Comparison of ENCODE assay signal across 8 cellular contexts in genomic region chr1:175192111-175192629, GRCh38. TPM values are rescaled to one million over a fixed set of nuclear protein-coding genes. Genes with fewer than 3 reads are reported as not detected.
DNase-seq lines count a peak whose midpoint lies in the region; ATAC-seq, FAIRE-seq and TF ChIP-seq lines count a peak whose summit lies in the region.

No MANE protein-coding gene starts in this region.

- BruUV-seq in HCT116 (replicated peaks; lab: Mats Ljungman, UMichigan) (TSS peak; percentile 67), K562 (replicated peaks; lab: Mats Ljungman, UMichigan) (TSS peak; percentile 55)

- 1% methylated on average over 17 of the region's 17 CpGs for WGBS in K562 (ENCODE audit: insufficient coverage, low coverage, missing lambda C conversion rate)

- no peaks in the 10 kb centered on the region for H3K9me2 ChIP-seq in HCT116 (ENCODE audit: insufficient read depth)

- H3K4me2 ChIP-seq in HCT116 (ENCODE audit: low read length) (peak overlapping the region; percentile 97), K562 (ENCODE audit: insufficient read depth, low read length) (peak overlapping the region; percentile 85), skeletal muscle satellite cell (ENCODE audit: low read length) (peak overlapping the region; percentile 87)

- no peak for TF ChIP-seq CTCF in BJ (IDR thresholded peaks at IDR 0.05; ENCODE audit: insufficient read depth, low read depth, low read length)
- TF ChIP-seq CTCF in HCT116 (IDR thresholded peaks at IDR 0.05 in 2 of 3, conservative IDR thresholded peaks at IDR 0.05 in 1 of 3; ENCODE audit: borderline replicate concordance in 1 of 3, insufficient read depth in 1 of 3, low read depth in 2 of 3, low read length in 2 of 3): no peak
- 0 out of 6 replicates have a peak, but pooled peaks of 1 of the 3 experiments have one; percentile 14 for TF ChIP-seq CTCF in K562 (IDR thresholded peaks at IDR 0.05 in 2 of 3, conservative IDR thresholded peaks at IDR 0.05 in 1 of 3; ENCODE audit: insufficient read depth in 2 of 3, low read depth in 1 of 3, low read length in 3 of 3)

- TF ChIP-seq EP300 in K562 (IDR thresholded peaks at IDR 0.05; ENCODE audit: low read length): no peak

- H3K79me2 ChIP-seq in HCT116 (ENCODE audit: insufficient read depth, low read length): peaks cover 9% of the 10 kb centered on the region; the same call in 1 of the 2 replicates
- H3K79me2 ChIP-seq in K562 (ENCODE audit: control insufficient read depth, insufficient read depth, low read length): peaks cover 8% of the 10 kb centered on the region; the same call in 1 of the 3 replicates

- peak overlapping the region; percentile 80 for H2AFZ ChIP-seq in HCT116 (ENCODE audit: low read depth, low read length, poor library complexity, severe bottlenecking)
- peak overlapping the region; percentile 87 for H2AFZ ChIP-seq in K562 (ENCODE audit: low read depth, low read length)

- H3K9me3 ChIP-seq in HCT116 (ENCODE audit: control insufficient read depth in 1 of 2, insufficient read depth in 1 of 2, low read depth in 1 of 2, low read length in 2 of 2) (no peaks in the 10 kb centered on the region), K562 (replicated peaks; ENCODE audit: control insufficient read depth, insufficient read depth, low read depth, low read length) (no peaks in the 10 kb centered on the region), iPS-20b (ENCODE audit: insufficient read depth, low read depth, low read length) (no peaks in the 10 kb centered on the region), skeletal muscle satellite cell (replicated peaks; ENCODE audit: low read length) (no peaks in the 10 kb centered on the region)

- CTCF ChIA-PET in BJ (lab: Yijun Ruan, JAX): interaction anchor here (0.6 to 1.7 kb wide), 5 partner anchors 9 to 554 kb away, joined by 3 to 4 read pairs (median 4); no protein-coding TSS in a partner anchor
- CTCF ChIA-PET in HCT116 (lab: Charles Lee): interaction anchor here (1.6 kb wide), 1 partner anchor 23 kb away, joined by 4 read pairs; no protein-coding TSS in a partner anchor
- CTCF ChIA-PET in K562 (lab: Yijun Ruan, JAX; ENCODE audit: low intra/inter-chr PET ratio): no interaction called here

- peak; percentile 47 for ATAC-seq in HCT116
- peak; percentile 69 for ATAC-seq in K562
- ATAC-seq in HG03175 (IDR thresholded peaks at IDR 0.05; ENCODE audit: unreplicated experiment): no peak

- H3K4me3 ChIP-seq in BJ (ENCODE audit: low read depth, low read length): peak overlapping the region; percentile 43
- peak overlapping the region; percentile 67 to 87 for H3K4me3 ChIP-seq in HCT116 (replicated peaks in 1 of 2; ENCODE audit: low read depth in 1 of 2, low read length in 2 of 2)
- H3K4me3 ChIP-seq in K562: peak overlapping the region; percentile 44
- peak overlapping the region; percentile 86 for H3K4me3 ChIP-seq in iPS-20b (ENCODE audit: low read length)
- H3K4me3 ChIP-seq in skeletal muscle satellite cell (ENCODE audit: low read length): peak overlapping the region; percentile 68

- POLR2A ChIA-PET in BJ (lab: Charles Lee) (no interaction called here), HCT116 (lab: Charles Lee) (interaction anchor here (1.2 kb wide), 2 partner anchors 9 to 22 kb away, joined by 5 to 9 read pairs; no protein-coding TSS in a partner anchor), K562 (lab: Yijun Ruan, JAX) (interaction anchor here (0.7 to 1.6 kb wide), 6 partner anchors 9 to 110 kb away, joined by 3 to 10 read pairs (median 5); no protein-coding TSS in a partner anchor)

- H3K9me1 ChIP-seq in K562 (ENCODE audit: control insufficient read depth, insufficient read depth, low read length): peaks cover 2% of the 10 kb centered on the region

- H3K9ac ChIP-seq in HCT116 (ENCODE audit: low read length) (peak overlapping the region; percentile 84), K562 (ENCODE audit: insufficient read depth in 1 of 2, low read depth in 2 of 2, low read length in 2 of 2) (peak overlapping the region; percentile 57 to 89), iPS-20b (ENCODE audit: low read depth, low read length) (peak overlapping the region; percentile 60; the same call in 1 of the 2 replicates), skeletal muscle satellite cell (ENCODE audit: low read depth, low read length) (peak overlapping the region; percentile 20)

- no peak for FAIRE-seq in K562 (lab: Jason Lieb, UNC)

- H4K20me1 ChIP-seq in HCT116 (ENCODE audit: insufficient read depth) (no peaks in the 10 kb centered on the region), K562 (replicated peaks; ENCODE audit: control insufficient read depth, insufficient read depth, low read length) (no peaks in the 10 kb centered on the region)

- H3K27me3 ChIP-seq in BJ (ENCODE audit: control insufficient read depth, insufficient read depth, low read length) (no peaks in the 10 kb centered on the region), HCT116 (ENCODE audit: insufficient read depth, low read length) (no peaks in the 10 kb centered on the region), K562 (ENCODE audit: control insufficient read depth in 2 of 2, insufficient read depth in 2 of 2, low read length in 2 of 2) (peaks cover 3 to 6% of the 10 kb centered on the region in 2 experiments; a peak in 3 of 5 replicates), iPS-20b (ENCODE audit: insufficient read depth, low read length) (peaks cover 47% of the 10 kb centered on the region), skeletal muscle satellite cell (ENCODE audit: control insufficient read depth, insufficient read depth, low read length) (peaks cover 53% of the 10 kb centered on the region)

- no peak for TF ChIP-seq POLR2A in HCT116 (IDR thresholded peaks at IDR 0.05; ENCODE audit: borderline replicate concordance, extremely low read depth, insufficient read depth, insufficient read length)
- no peak for TF ChIP-seq POLR2A in K562 (conservative IDR thresholded peaks at IDR 0.05)

- RAD21 ChIA-PET in HCT116 (lab: Charles Lee; ENCODE audit: low non-redundant PET in 1 of 2, low total read pairs in 2 of 2, uncharacterized antibody in 2 of 2, unreplicated experiment in 2 of 2): no interaction called here

- TF ChIP-seq RAD21 in HCT116 (IDR thresholded peaks at IDR 0.05; ENCODE audit: low read depth): no peak
- TF ChIP-seq RAD21 in K562 (CRISPR knock-in tag; conservative IDR thresholded peaks at IDR 0.05 in 1 of 2, IDR thresholded peaks at IDR 0.05 in 1 of 2): no peak

- in situ Hi-C loops in K562 (cut with MboI): no loop called here

- DNase-seq in BJ (ENCODE audit: low read depth) (no peak), HCT116 (ENCODE audit: low read depth, low spot score) (no peak), RKO (ENCODE audit: low spot score) (peak; percentile 24), K562 (ENCODE audit: extremely low read depth in 1 of 4, low spot score in 3 of 4) (peak; percentile 44 to 59 (median 50)), NCI-H1930 (lab: John Stamatoyannopoulos, UW) (no peak)

- H3K27ac ChIP-seq in HCT116 (ENCODE audit: low read depth, low read length) (peak overlapping the region; percentile 44; the same call in 1 of the 2 replicates), K562 (ENCODE audit: extremely low read depth, low read depth, low read length) (peak overlapping the region; percentile 52), iPS-20b (ENCODE audit: low read length) (no peak overlapping the region)

- intact Hi-C loops in HCT116 (cut with micrococcal nuclease): no loop called here
- intact Hi-C loops in K562 (cut with micrococcal nuclease): no loop called here

- H3K4me1 ChIP-seq in HCT116 (ENCODE audit: control insufficient read depth in 1 of 2, insufficient read depth in 2 of 2, low read length in 2 of 2): peaks cover 8 to 43% of the 10 kb centered on the region in 2 experiments
- H3K4me1 ChIP-seq in K562 (replicated peaks in 1 of 2; ENCODE audit: control insufficient read depth in 2 of 2, insufficient read depth in 2 of 2, low read length in 2 of 2): peaks cover 13 to 28% of the 10 kb centered on the region in 2 experiments
- H3K4me1 ChIP-seq in iPS-20b (ENCODE audit: insufficient read depth, low read length): peaks cover 6% of the 10 kb centered on the region; the same call in 1 of the 2 replicates
- H3K4me1 ChIP-seq in skeletal muscle satellite cell (ENCODE audit: control insufficient read depth, insufficient read depth, low read length): peaks cover 13% of the 10 kb centered on the region

- no peaks in the 10 kb centered on the region for H3K36me3 ChIP-seq in BJ (ENCODE audit: control insufficient read depth, insufficient read depth, low read length)
- H3K36me3 ChIP-seq in HCT116 (ENCODE audit: control insufficient read depth in 1 of 2, insufficient read depth in 2 of 2, low read length in 2 of 2): no peaks in the 10 kb centered on the region
- no peaks in the 10 kb centered on the region for H3K36me3 ChIP-seq in K562 (ENCODE audit: control insufficient read depth, insufficient read depth, low read length)
- H3K36me3 ChIP-seq in iPS-20b (ENCODE audit: insufficient read depth, low read depth, low read length): no peaks in the 10 kb centered on the region
- H3K36me3 ChIP-seq in skeletal muscle satellite cell (ENCODE audit: insufficient read depth, low read length): no peaks in the 10 kb centered on the region

TF ChIP-seq in HCT116, 20 proteins besides CTCF, POLR2A, EP300 and RAD21 (continues in another document):
- TF ChIP-seq SRF (IDR thresholded peaks at IDR 0.05; ENCODE audit: low read depth): no peak

TF ChIP-seq in K562, 482 proteins besides CTCF, POLR2A, EP300 and RAD21 (continues in another document):
- TF ChIP-seq HNRNPUL1 (IDR thresholded peaks at IDR 0.05; ENCODE audit: low read length): no peak
- TF ChIP-seq XRCC3 (IDR thresholded peaks at IDR 0.05): no peak

RNA-seq across cellular contexts. Expression of gene KIAA0040, which starts 0.4 kb away (rescaled TPM):
- polyA plus RNA-seq in BJ (2011; rRNA removed) (9.9 and 10.8 TPM in 2 replicates), K562 (2011; rRNA removed) (6.2 and 6.3 TPM in 2 replicates), K562 (2014; fragmentation: Illumina TruSeq; extraction: Trizol) (12.4 and 13.6 TPM in 2 replicates), K562 (2014; fragmentation: Nextera tagmentation; extraction: Ambion mirVana) (1 to 10 TPM; 3.4 to 6.1 TPM), K562 (2014; rRNA removed) (7.1 and 8.4 TPM in 2 replicates)
- polyA minus RNA-seq in BJ (2011; rRNA and poly(A)+ RNA removed): 4.7 and 4.8 TPM in 2 replicates
- total RNA-seq in HCT116 (2021; ENCODE audit: unreplicated experiment) (32.4 TPM), K562 (2014; rRNA removed) (6.4 and 8.2 TPM in 2 replicates), K562 (2014; rRNA removed; fragmentation: Illumina TruSeq; extraction: Trizol) (9.7 and 10.5 TPM in 2 replicates), K562 (2015; rRNA removed; fragmentation: Illumina TruSeq; extraction: Trizol) (9.8 and 10.1 TPM in 2 replicates), K562 (2021) (12.1 and 13.1 TPM in 2 replicates)
- 37.3 and 44.7 TPM in 2 replicates for polyA plus RNA-seq in HCT116 (2012)
- total RNA-seq in K562 (2011; cell fraction: chromatin; rRNA removed; ENCODE audit: low replicate concordance): 6.8 and 7.9 TPM in 2 replicates
- total RNA-seq in K562 (2011; cell fraction: nucleolus; rRNA removed): 7.1 and 8.0 TPM in 2 replicates
- total RNA-seq in K562 (2011; cell fraction: nucleoplasm; rRNA removed): 9.5 and 11.3 TPM in 2 replicates
- polyA plus RNA-seq in K562 (2011; cell fraction: cytosol; rRNA removed): 6.4 and 6.9 TPM in 2 replicates
- 3.4 and 4.3 TPM in 2 replicates for polyA plus RNA-seq in K562 (2011; cell fraction: nucleus; rRNA removed)
- polyA plus RNA-seq in K562 (2012): 9.6 and 13.7 TPM in 2 replicates
- 10.5 and 10.8 TPM in 2 replicates for polyA minus RNA-seq in K562 (2011; rRNA and poly(A)+ RNA removed)
- polyA minus RNA-seq in K562 (2011; cell fraction: cytosol; rRNA and poly(A)+ RNA removed): 2.1 and 6.3 TPM in 2 replicates
- polyA minus RNA-seq in K562 (2011; cell fraction: nucleus; rRNA and poly(A)+ RNA removed): 4.6 and 6.4 TPM in 2 replicates
- under 0.01 and 0.22 TPM in 2 replicates for total RNA-seq in skeletal muscle satellite cell (2012; rRNA removed)

Comparison
In these comparisons a context has a peak if more than half of its experiments do, and no peak if none do; other contexts are left out.
1. DNase-seq: peak in RKO (single experiment) and K562 (4 of 4); none in BJ (single experiment), HCT116 (single experiment) and NCI-H1930 (0 of 2).
2. H3K9ac ChIP-seq: peak in every context shown above with its lines; median percentile 84 in HCT116; 73 in K562; 60 in iPS-20b; 20 in skeletal muscle satellite cell.
3. Peak in every context shown above with its lines, with median percentiles within 50 percentile points of each other: H3K4me3 ChIP-seq and H3K4me2 ChIP-seq.